In genomic region chr10:118581340-118581739, GRCh38 we compare ENCODE assay signal across 27 cellular contexts. TPM values are rescaled to one million over a fixed set of nuclear protein-coding genes. Genes with fewer than 3 reads are reported as not detected.
"Had no signal": no experiment of that assay in that cellular context is flagged by ENCODE, and none has a peak within 500 bp of the region (broad histone marks: within the 10 kb centered on the region; RNA-seq: fewer than 3 reads in every experiment).

No MANE protein-coding gene starts in this region.

- H3K4me1 Mint-ChIP-seq: mesothelial cell of epicardium; naive thymus-derived CD4-positive, alpha-beta T cell; nephron; neural progenitor cell; stimulated activated naive B cell treated with anti-CD40 and anti-IgM and Interleukin-4, amounts not matched to agents 10 μg/mL and 1 μg/mL and 100 μg/mL, for 72 hours had no signal

- H3K27me3 Mint-ChIP-seq: stimulated activated naive CD8-positive, alpha-beta T cell treated with anti-CD3 and anti-CD28 coated beads, Interleukin-15, Interleukin-2, amounts not matched to agents 100 ng/mL and 50 ng/mL, for 24 hours had no signal

- DNase-seq: cortex of kidney; foreskin fibroblast; gastrocnemius medialis; left lung; mesenchymal stem cell; naive thymus-derived CD4-positive, alpha-beta T cell; psoas muscle; right cardiac atrium; spleen; stimulated activated CD4-positive, alpha-beta T cell treated with anti-CD3 and anti-CD28 coated beads, Interleukin-4, amount 100 ng/mL, for 4 hours; stimulated activated naive B cell treated with anti-CD40 and anti-IgM and Interleukin-4, amounts not matched to agents 10 μg/mL and 1 μg/mL and 100 μg/mL, for 72 hours; upper lobe of left lung; uterus had no signal

- ATAC-seq: gastrocnemius medialis; left lung; naive thymus-derived CD4-positive, alpha-beta T cell; psoas muscle; right cardiac atrium; stimulated activated naive B cell treated with anti-CD40 and anti-IgM and Interleukin-4, amounts not matched to agents 10 μg/mL and 1 μg/mL and 100 μg/mL, for 72 hours had no signal

- H3K4me3 ChIP-seq: gastrocnemius medialis, left lung, neural progenitor cell, psoas muscle, skin epidermis, spleen, thoracic aorta, tibial nerve, upper lobe of left lung, uterus had no signal

- H3K36me3 ChIP-seq: gastrocnemius medialis, left lung, neural progenitor cell, spleen, thoracic aorta, tibial nerve, upper lobe of left lung, uterus had no signal

- FAIRE-seq: keratinocyte had no signal

- H3K9me3 Mint-ChIP-seq: mesothelial cell of epicardium; naive thymus-derived CD4-positive, alpha-beta T cell; neural progenitor cell; stimulated activated naive B cell treated with anti-CD40 and anti-IgM and Interleukin-4, amounts not matched to agents 10 μg/mL and 1 μg/mL and 100 μg/mL, for 72 hours; stimulated activated naive CD8-positive, alpha-beta T cell treated with anti-CD3 and anti-CD28 coated beads, Interleukin-15, Interleukin-2, amounts not matched to agents 100 ng/mL and 50 ng/mL, for 24 hours had no signal

- H3K9me3 ChIP-seq: gastrocnemius medialis, left lung, psoas muscle, spleen, thoracic aorta, tibial nerve, upper lobe of left lung, uterus had no signal

- H3K27ac Mint-ChIP-seq: mesothelial cell of epicardium; naive thymus-derived CD4-positive, alpha-beta T cell; nephron; neural progenitor cell; stimulated activated naive B cell treated with anti-CD40 and anti-IgM and Interleukin-4, amounts not matched to agents 10 μg/mL and 1 μg/mL and 100 μg/mL, for 72 hours; stimulated activated naive CD8-positive, alpha-beta T cell treated with anti-CD3 and anti-CD28 coated beads, Interleukin-15, Interleukin-2, amounts not matched to agents 100 ng/mL and 50 ng/mL, for 24 hours had no signal

- H3K27ac ChIP-seq: gastrocnemius medialis, left lung, neural progenitor cell, psoas muscle, skin epidermis, spleen, thoracic aorta, tibial nerve, upper lobe of left lung, uterus had no signal

- H3K4me3 Mint-ChIP-seq: mesothelial cell of epicardium; naive thymus-derived CD4-positive, alpha-beta T cell; nephron; neural progenitor cell; stimulated activated naive B cell treated with anti-CD40 and anti-IgM and Interleukin-4, amounts not matched to agents 10 μg/mL and 1 μg/mL and 100 μg/mL, for 72 hours; stimulated activated naive CD8-positive, alpha-beta T cell treated with anti-CD3 and anti-CD28 coated beads, Interleukin-15, Interleukin-2, amounts not matched to agents 100 ng/mL and 50 ng/mL, for 24 hours had no signal

- H3K36me3 Mint-ChIP-seq: mesothelial cell of epicardium; naive thymus-derived CD4-positive, alpha-beta T cell; neural progenitor cell; stimulated activated naive B cell treated with anti-CD40 and anti-IgM and Interleukin-4, amounts not matched to agents 10 μg/mL and 1 μg/mL and 100 μg/mL, for 72 hours had no signal

- H3K4me1 ChIP-seq: gastrocnemius medialis, left lung, neural progenitor cell, psoas muscle, spleen, tibial nerve, upper lobe of left lung, uterus had no signal

- H3K27me3 ChIP-seq: gastrocnemius medialis, left lung, tibial nerve, upper lobe of left lung, uterus had no signal

RNA-seq across cellular contexts. Expression of gene PRLHR, which starts 14.1 kb away (rescaled TPM):
- total RNA-seq: dermis microvascular lymphatic vessel endothelial cell; gastrocnemius medialis; glomerular endothelial cell; left lung; lower leg skin; lung microvascular endothelial cell; mesothelial cell of epicardium; naive thymus-derived CD4-positive, alpha-beta T cell; osteoblast; renal cortical epithelial cell; right cardiac atrium; spleen; thoracic aorta; tibial nerve had no signal
